Comparison of ENCODE assay signal across 10 cellular contexts in the genomic region with DNA sequence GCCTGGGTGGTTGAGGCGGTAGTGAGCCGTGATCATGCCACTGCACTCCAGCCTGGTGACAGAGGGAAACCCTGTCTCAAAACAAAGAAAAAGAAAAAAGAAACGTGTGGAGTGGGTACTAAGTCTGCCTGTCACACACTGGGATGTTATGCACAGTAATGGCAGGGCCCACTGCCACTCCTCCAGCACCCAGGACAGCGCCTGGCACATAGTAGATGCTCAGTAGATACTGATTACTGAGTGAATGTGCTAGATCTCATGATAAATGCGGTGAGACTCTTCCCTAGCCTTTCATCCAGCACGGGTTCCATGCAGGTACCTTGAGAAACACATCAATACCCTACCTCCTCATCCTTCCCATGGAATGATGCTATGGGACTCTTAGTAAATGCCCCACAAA.
DNase-seq lines count a peak whose midpoint lies in the region; ATAC-seq, FAIRE-seq and TF ChIP-seq lines count a peak whose summit lies in the region.
"Had no signal": no experiment of that assay in that cellular context is flagged by ENCODE, and none has a peak within 500 bp of the region (broad histone marks: within the 10 kb centered on the region; RNA-seq: fewer than 3 reads in every experiment).

No MANE protein-coding gene starts in this region.

- intact Hi-C loops in activated CD4-positive, alpha-beta T cell treated with anti-CD3 and anti-CD28 coated beads, Interleukin-2, amount 10 ng/mL, durations not matched to agents 24 days and 14 days (cut with micrococcal nuclease): no loop called here
- intact Hi-C loops in dendritic cell treated with granulocyte-macrophage colony-stimulating factor and Interleukin-4, amounts not matched to agents 40 ng/mL and 50 ng/mL, for 4 days (cut with micrococcal nuclease): no loop called here

- no peak for TF ChIP-seq EP300 in A549 (IDR thresholded peaks at IDR 0.05)

- no peak overlapping the region for H3K4me3 Mint-ChIP-seq in activated CD4-positive, alpha-beta T cell treated with anti-CD3 and anti-CD28 coated beads, Interleukin-2, amount 10 ng/mL, durations not matched to agents 24 days and 14 days
- no peak overlapping the region for H3K4me3 Mint-ChIP-seq in dendritic cell treated with granulocyte-macrophage colony-stimulating factor and Interleukin-4, amounts not matched to agents 40 ng/mL and 50 ng/mL, for 4 days
- H3K4me3 Mint-ChIP-seq in endothelial cell (ENCODE audit: unreplicated experiment): no peak overlapping the region

- peaks cover 84% of the 10 kb centered on the region for H3K27me3 Mint-ChIP-seq in activated CD4-positive, alpha-beta T cell treated with anti-CD3 and anti-CD28 coated beads, Interleukin-2, amount 10 ng/mL, durations not matched to agents 24 days and 14 days
- H3K27me3 Mint-ChIP-seq in dendritic cell treated with granulocyte-macrophage colony-stimulating factor and Interleukin-4, amounts not matched to agents 40 ng/mL and 50 ng/mL, for 4 days: peaks cover 31% of the 10 kb centered on the region
- peaks cover 9% of the 10 kb centered on the region for H3K27me3 Mint-ChIP-seq in endothelial cell (ENCODE audit: unreplicated experiment)

- H3K4me2 ChIP-seq in A549: no peak overlapping the region

- WGBS in A549 (ENCODE audit: missing lambda C conversion rate): 68% methylated on average over 6 of the region's 6 CpGs

- TF ChIP-seq POLR2A in A549 (IDR thresholded peaks at IDR 0.05; ENCODE audit: low read length) (no peak), Peyer's patch (IDR thresholded peaks at IDR 0.05) (no peak)

- H3K9me3 ChIP-seq in A549: no peaks in the 10 kb centered on the region
- no peaks in the 10 kb centered on the region for H3K9me3 ChIP-seq in Peyer's patch
- H3K9me3 ChIP-seq: sigmoid colon had no signal

- no peak for DNase-seq in A549 (ENCODE audit: low read depth in 1 of 2, low spot score in 1 of 2)
- peak; percentile 72 for DNase-seq in activated CD4-positive, alpha-beta T cell treated with anti-CD3 and anti-CD28 coated beads, Interleukin-2, amount 10 ng/mL, durations not matched to agents 24 days and 14 days
- no peak for DNase-seq in Peyer's patch
- no peak for DNase-seq in endothelial cell (ENCODE audit: low spot score)
- DNase-seq: sigmoid colon had no signal

- no peak for FAIRE-seq in A549 (lab: Jason Lieb, UNC)
- FAIRE-seq: colon had no signal

- peaks cover 1% of the 10 kb centered on the region for H3K36me3 Mint-ChIP-seq in activated CD4-positive, alpha-beta T cell treated with anti-CD3 and anti-CD28 coated beads, Interleukin-2, amount 10 ng/mL, durations not matched to agents 24 days and 14 days (ENCODE audit: low read depth)
- H3K36me3 Mint-ChIP-seq in dendritic cell treated with granulocyte-macrophage colony-stimulating factor and Interleukin-4, amounts not matched to agents 40 ng/mL and 50 ng/mL, for 4 days (ENCODE audit: low read depth): no peaks in the 10 kb centered on the region
- H3K36me3 Mint-ChIP-seq in endothelial cell (ENCODE audit: low read depth, unreplicated experiment): no peaks in the 10 kb centered on the region

- H3K27ac ChIP-seq in A549: no peak overlapping the region
- H3K27ac ChIP-seq in Peyer's patch: no peak overlapping the region
- H3K27ac ChIP-seq: sigmoid colon had no signal

- peak in 1 of 2 experiments; percentile 44; a peak in 1 of 6 replicates for ATAC-seq in A549
- peak; percentile 34 for ATAC-seq in HG02759 (IDR thresholded peaks at IDR 0.05; ENCODE audit: unreplicated experiment)
- no peak for ATAC-seq in HG02938 (IDR thresholded peaks at IDR 0.05; ENCODE audit: unreplicated experiment)
- no peak for ATAC-seq in HG03039 (IDR thresholded peaks at IDR 0.05; ENCODE audit: unreplicated experiment)

- no peaks in the 10 kb centered on the region for H3K27me3 ChIP-seq in Peyer's patch
- H3K27me3 ChIP-seq: sigmoid colon had no signal

- H3K4me1 Mint-ChIP-seq in activated CD4-positive, alpha-beta T cell treated with anti-CD3 and anti-CD28 coated beads, Interleukin-2, amount 10 ng/mL, durations not matched to agents 24 days and 14 days: peaks cover 8% of the 10 kb centered on the region
- peaks cover 60% of the 10 kb centered on the region for H3K4me1 Mint-ChIP-seq in dendritic cell treated with granulocyte-macrophage colony-stimulating factor and Interleukin-4, amounts not matched to agents 40 ng/mL and 50 ng/mL, for 4 days (ENCODE audit: low read depth)
- H3K4me1 Mint-ChIP-seq in endothelial cell (ENCODE audit: unreplicated experiment): peaks cover 9% of the 10 kb centered on the region

- H3K36me3 ChIP-seq in Peyer's patch: no peaks in the 10 kb centered on the region
- H3K36me3 ChIP-seq: sigmoid colon had no signal

- no peaks in the 10 kb centered on the region for H3K9me3 Mint-ChIP-seq in activated CD4-positive, alpha-beta T cell treated with anti-CD3 and anti-CD28 coated beads, Interleukin-2, amount 10 ng/mL, durations not matched to agents 24 days and 14 days
- no peaks in the 10 kb centered on the region for H3K9me3 Mint-ChIP-seq in dendritic cell treated with granulocyte-macrophage colony-stimulating factor and Interleukin-4, amounts not matched to agents 40 ng/mL and 50 ng/mL, for 4 days
- no peaks in the 10 kb centered on the region for H3K9me3 Mint-ChIP-seq in endothelial cell (ENCODE audit: unreplicated experiment)

- H3K27ac Mint-ChIP-seq in activated CD4-positive, alpha-beta T cell treated with anti-CD3 and anti-CD28 coated beads, Interleukin-2, amount 10 ng/mL, durations not matched to agents 24 days and 14 days: no peak overlapping the region
- peak overlapping the region; percentile 68 for H3K27ac Mint-ChIP-seq in dendritic cell treated with granulocyte-macrophage colony-stimulating factor and Interleukin-4, amounts not matched to agents 40 ng/mL and 50 ng/mL, for 4 days
- no peak overlapping the region for H3K27ac Mint-ChIP-seq in endothelial cell (ENCODE audit: unreplicated experiment)

- no peak for TF ChIP-seq RAD21 in A549 (conservative IDR thresholded peaks at IDR 0.05 in 1 of 2, IDR thresholded peaks at IDR 0.05 in 1 of 2)

- H3K4me3 ChIP-seq in A549 (no peak overlapping the region), Peyer's patch (no peak overlapping the region)
- H3K4me3 ChIP-seq: sigmoid colon had no signal

- POLR2A ChIA-PET in A549 (lab: Yijun Ruan, JAX): no interaction called here

- CTCF ChIA-PET in A549 (lab: Yijun Ruan, JAX): interaction anchor here (1.4 to 1.7 kb wide), 2 partner anchors 17 to 20 kb away, joined by 4 to 5 read pairs; no protein-coding TSS in a partner anchor

- H3K4me1 ChIP-seq in A549 (no peaks in the 10 kb centered on the region), Peyer's patch (no peaks in the 10 kb centered on the region)

- TF ChIP-seq CTCF in A549 (IDR thresholded peaks at IDR 0.05) (no peak), Peyer's patch (IDR thresholded peaks at IDR 0.05) (no peak), endothelial cell (IDR thresholded peaks at IDR 0.05; ENCODE audit: unreplicated experiment) (no peak)

TF ChIP-seq in A549, 52 proteins besides CTCF, POLR2A, EP300 and RAD21:
- TF ChIP-seq, protein P1, sequence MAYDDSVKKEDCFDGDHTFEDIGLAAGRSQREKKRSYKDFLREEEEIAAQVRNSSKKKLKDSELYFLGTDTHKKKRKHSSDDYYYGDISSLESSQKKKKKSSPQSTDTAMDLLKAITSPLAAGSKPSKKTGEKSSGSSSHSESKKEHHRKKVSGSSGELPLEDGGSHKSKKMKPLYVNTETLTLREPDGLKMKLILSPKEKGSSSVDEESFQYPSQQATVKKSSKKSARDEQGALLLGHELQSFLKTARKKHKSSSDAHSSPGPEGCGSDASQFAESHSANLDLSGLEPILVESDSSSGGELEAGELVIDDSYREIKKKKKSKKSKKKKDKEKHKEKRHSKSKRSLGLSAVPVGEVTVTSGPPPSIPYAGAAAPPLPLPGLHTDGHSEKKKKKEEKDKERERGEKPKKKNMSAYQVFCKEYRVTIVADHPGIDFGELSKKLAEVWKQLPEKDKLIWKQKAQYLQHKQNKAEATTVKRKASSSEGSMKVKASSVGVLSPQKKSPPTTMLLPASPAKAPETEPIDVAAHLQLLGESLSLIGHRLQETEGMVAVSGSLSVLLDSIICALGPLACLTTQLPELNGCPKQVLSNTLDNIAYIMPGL (CRISPR knock-in tag; IDR thresholded peaks at IDR 0.05; ENCODE audit: borderline replicate concordance): no peak
- TF ChIP-seq, protein P2, sequence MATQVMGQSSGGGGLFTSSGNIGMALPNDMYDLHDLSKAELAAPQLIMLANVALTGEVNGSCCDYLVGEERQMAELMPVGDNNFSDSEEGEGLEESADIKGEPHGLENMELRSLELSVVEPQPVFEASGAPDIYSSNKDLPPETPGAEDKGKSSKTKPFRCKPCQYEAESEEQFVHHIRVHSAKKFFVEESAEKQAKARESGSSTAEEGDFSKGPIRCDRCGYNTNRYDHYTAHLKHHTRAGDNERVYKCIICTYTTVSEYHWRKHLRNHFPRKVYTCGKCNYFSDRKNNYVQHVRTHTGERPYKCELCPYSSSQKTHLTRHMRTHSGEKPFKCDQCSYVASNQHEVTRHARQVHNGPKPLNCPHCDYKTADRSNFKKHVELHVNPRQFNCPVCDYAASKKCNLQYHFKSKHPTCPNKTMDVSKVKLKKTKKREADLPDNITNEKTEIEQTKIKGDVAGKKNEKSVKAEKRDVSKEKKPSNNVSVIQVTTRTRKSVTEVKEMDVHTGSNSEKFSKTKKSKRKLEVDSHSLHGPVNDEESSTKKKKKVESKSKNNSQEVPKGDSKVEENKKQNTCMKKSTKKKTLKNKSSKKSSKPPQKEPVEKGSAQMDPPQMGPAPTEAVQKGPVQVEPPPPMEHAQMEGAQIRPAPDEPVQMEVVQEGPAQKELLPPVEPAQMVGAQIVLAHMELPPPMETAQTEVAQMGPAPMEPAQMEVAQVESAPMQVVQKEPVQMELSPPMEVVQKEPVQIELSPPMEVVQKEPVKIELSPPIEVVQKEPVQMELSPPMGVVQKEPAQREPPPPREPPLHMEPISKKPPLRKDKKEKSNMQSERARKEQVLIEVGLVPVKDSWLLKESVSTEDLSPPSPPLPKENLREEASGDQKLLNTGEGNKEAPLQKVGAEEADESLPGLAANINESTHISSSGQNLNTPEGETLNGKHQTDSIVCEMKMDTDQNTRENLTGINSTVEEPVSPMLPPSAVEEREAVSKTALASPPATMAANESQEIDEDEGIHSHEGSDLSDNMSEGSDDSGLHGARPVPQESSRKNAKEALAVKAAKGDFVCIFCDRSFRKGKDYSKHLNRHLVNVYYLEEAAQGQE (IDR thresholded peaks at IDR 0.05): peak; percentile 71
